15 cellular contexts compared by ENCODE assay signal in genomic region chr2:173196638-173197037, GRCh38.
"Had no signal": no experiment of that assay in that cellular context is flagged by ENCODE, and none has a peak within 500 bp of the region (broad histone marks: within the 10 kb centered on the region; RNA-seq: fewer than 3 reads in every experiment).

No MANE protein-coding gene starts in this region.

- H3K4me3 Mint-ChIP-seq: activated B cell treated with CpG ODN at 0.5 μM for 24 hours had no signal

- H3K4me1 ChIP-seq: body of pancreas, upper lobe of right lung had no signal

- H3K27me3 ChIP-seq: body of pancreas, upper lobe of right lung had no signal

- DNase-seq: activated B cell treated with CpG ODN at 0.5 μM for 24 hours; activated CD4-positive, alpha-beta T cell treated with anti-CD3 and anti-CD28 coated beads, Interleukin-2, amount 50 U/mL, for 1 hour; activated naive CD4-positive, alpha-beta T cell treated with anti-CD3 and anti-CD28 coated beads, Interleukin-2, amount 50 U/mL, for 16 hours; body of pancreas; cerebellar nuclear complex; dermis blood vessel endothelial cell; kidney; nucleus accumbens; stimulated activated naive CD4-positive, alpha-beta T cell treated with Interleukin-2 at 50 U/mL for 16 hours; upper lobe of right lung had no signal

- ATAC-seq: body of pancreas, esophagus mucosa, sciatic nerve, SK-N-SH treated with all-trans-retinoic acid at 6 μM for 48 hours, upper lobe of right lung had no signal

- H3K4me1 Mint-ChIP-seq: activated B cell treated with CpG ODN at 0.5 μM for 24 hours had no signal

- H3K27me3 Mint-ChIP-seq: activated B cell treated with CpG ODN at 0.5 μM for 24 hours, progenitor cell of endocrine pancreas had no signal

- H3K27ac ChIP-seq: body of pancreas, upper lobe of right lung had no signal

- H3K4me3 ChIP-seq: body of pancreas, upper lobe of right lung had no signal

- H3K27ac Mint-ChIP-seq: activated B cell treated with CpG ODN at 0.5 μM for 24 hours; activated T-helper 2 cell treated with anti-CD3 and anti-CD28 coated beads, Interferon-gamma antibody, Interleukin-2, Interleukin-4, amounts not matched to agents 10 μg/mL and 5 μg/mL and 100 μg/mL, durations not matched to agents 14 hours and 24 hours and 36 hours; progenitor cell of endocrine pancreas had no signal

- H3K9me3 Mint-ChIP-seq: activated B cell treated with CpG ODN at 0.5 μM for 24 hours; activated T-helper 2 cell treated with anti-CD3 and anti-CD28 coated beads, Interferon-gamma antibody, Interleukin-2, Interleukin-4, amounts not matched to agents 10 μg/mL and 5 μg/mL and 100 μg/mL, durations not matched to agents 14 hours and 24 hours and 36 hours had no signal

- H3K9me3 ChIP-seq: body of pancreas, upper lobe of right lung had no signal
